In genomic region chr15:50675524-50676144, GRCh38 we compare ENCODE assay signal across 8 cellular contexts. TPM values are rescaled to one million over a fixed set of nuclear protein-coding genes. Genes with fewer than 3 reads are reported as not detected.
DNase-seq lines count a peak whose midpoint lies in the region; ATAC-seq and TF ChIP-seq lines count a peak whose summit lies in the region.

No MANE protein-coding gene starts in this region.

- H3K27ac Mint-ChIP-seq in endothelial cell (ENCODE audit: unreplicated experiment), result no peak overlapping the region

- H3K27me3 Mint-ChIP-seq in endothelial cell (ENCODE audit: unreplicated experiment), result no peaks in the 10 kb centered on the region

- no peaks in the 10 kb centered on the region for H3K9me3 Mint-ChIP-seq in endothelial cell (ENCODE audit: unreplicated experiment)

- no peak overlapping the region for H3K4me3 Mint-ChIP-seq in endothelial cell (ENCODE audit: unreplicated experiment)

- DNase-seq in NCI-H2171 treated with DMSO at 0.1 percent for 48 hours (lab: John Stamatoyannopoulos, UW), result peak; percentile 11
- no peak for DNase-seq in NCI-H2171 (lab: John Stamatoyannopoulos, UW)
- peak; percentile 7 for DNase-seq in NCI-H226
- DNase-seq in endothelial cell (ENCODE audit: low spot score), result no peak
- peak; percentile 13 for DNase-seq in pons (ENCODE audit: low spot score)
- no peak for DNase-seq in stimulated activated CD4-positive, alpha-beta T cell treated with anti-CD3 and anti-CD28 coated beads, Interleukin-12 subunit alpha, Interleukin-12 subunit beta, amount 100 ng/mL, for 4 hours

- no peak for TF ChIP-seq POLR2A in GM18505 (IDR thresholded peaks at IDR 0.05; ENCODE audit: borderline replicate concordance, extremely low read depth, insufficient read depth, insufficient read length)

- no peaks in the 10 kb centered on the region for H3K4me1 Mint-ChIP-seq in endothelial cell (ENCODE audit: unreplicated experiment)

- TF ChIP-seq CTCF in endothelial cell (IDR thresholded peaks at IDR 0.05; ENCODE audit: unreplicated experiment), result peak; percentile 98

- ATAC-seq in GM18505 (IDR thresholded peaks at IDR 0.05; ENCODE audit: unreplicated experiment) (no peak), GM18520 (IDR thresholded peaks at IDR 0.05; ENCODE audit: unreplicated experiment) (no peak)

- H3K36me3 Mint-ChIP-seq in endothelial cell (ENCODE audit: low read depth, unreplicated experiment), result no peaks in the 10 kb centered on the region

RNA-seq across cellular contexts. Expression of gene TRPM7, which starts 11.0 kb away (rescaled TPM):
- 22.6 TPM for total RNA-seq in endothelial cell (ENCODE audit: unreplicated experiment)

Comparison
In these comparisons a context has a peak if more than half of its experiments do, and no peak if none do; other contexts are left out.
1. DNase-seq: peak in NCI-H2171 treated with DMSO at 0.1 percent for 48 hours (single experiment), NCI-H226 (single experiment) and pons (single experiment); none in NCI-H2171 (single experiment), endothelial cell (single experiment) and stimulated activated CD4-positive, alpha-beta T cell treated with anti-CD3 and anti-CD28 coated beads, Interleukin-12 subunit alpha, Interleukin-12 subunit beta, amount 100 ng/mL, for 4 hours (single experiment).